In genomic region chr18:13435596-13436333, GRCh38 we compare ENCODE assay signal across 11 cellular contexts.
A peak's percentile ranks its signal among the peaks of the same experiment; 100 is the strongest.
DNase-seq lines count a peak whose midpoint lies in the region; ATAC-seq and TF ChIP-seq lines count a peak whose summit lies in the region.
"Had no signal": no experiment of that assay in that cellular context is flagged by ENCODE, and none has a peak within 500 bp of the region (broad histone marks: within the 10 kb centered on the region; RNA-seq: fewer than 3 reads in every experiment).

No MANE protein-coding gene starts in this region.

- H3K27me3 Mint-ChIP-seq in CD4-positive, alpha-beta T cell = no peaks in the 10 kb centered on the region

- peak; percentile 15 for ATAC-seq in CD4-positive, alpha-beta T cell (ENCODE audit: poor library complexity)
- ATAC-seq in omental fat pad (ENCODE audit: low FRiP score) (peak; percentile 42), HG02870 (IDR thresholded peaks at IDR 0.05; ENCODE audit: unreplicated experiment) (no peak), HG03520 (IDR thresholded peaks at IDR 0.05; ENCODE audit: unreplicated experiment) (no peak), HG03045 (IDR thresholded peaks at IDR 0.05; ENCODE audit: unreplicated experiment) (no peak)

- no peaks in the 10 kb centered on the region for H3K27me3 ChIP-seq in CD4-positive, alpha-beta T cell (ENCODE audit: control insufficient read depth, insufficient read depth, low read length)
- no peaks in the 10 kb centered on the region for H3K27me3 ChIP-seq in brain microvascular endothelial cell (replicated peaks)

- H3K9me3 Mint-ChIP-seq in CD4-positive, alpha-beta T cell = no peaks in the 10 kb centered on the region

- H3K4me3 ChIP-seq in brain microvascular endothelial cell (ENCODE audit: low read depth, low read length) = no peak overlapping the region

- in situ Hi-C loops in brain microvascular endothelial cell (cut with HindIII; ENCODE audit: low pct_ligation_motif_present, low sequenced_read_pairs) = no loop called here

- intact Hi-C loops in CD4-positive, alpha-beta T cell (cut with DNase I, micrococcal nuclease) = loop anchor here in 1 of 2 experiments (5.0 to 10.0 kb wide), 4 partner anchors 53 to 301 kb away; partner anchors contain the start of gene LDLRAD4

- no peak for TF ChIP-seq CTCF in CD4-positive, alpha-beta T cell (IDR thresholded peaks at IDR 0.05)
- TF ChIP-seq CTCF in brain microvascular endothelial cell (IDR thresholded peaks at IDR 0.05; ENCODE audit: low read depth, low read length, missing control alignments) (no peak), omental fat pad (IDR thresholded peaks at IDR 0.05) (no peak)

- no peaks in the 10 kb centered on the region for H3K36me3 Mint-ChIP-seq in CD4-positive, alpha-beta T cell (ENCODE audit: low read depth)

- H3K4me3 Mint-ChIP-seq in CD4-positive, alpha-beta T cell = peak overlapping the region; percentile 46

- DNase-seq in CD4-positive, alpha-beta T cell = no peak
- DNase-seq in M059J (ENCODE audit: low read depth) (peak; percentile 94), brain microvascular endothelial cell (peak; percentile 83), omental fat pad (ENCODE audit: low spot score) (no peak), NCI-H2196 (lab: John Stamatoyannopoulos, UW; ENCODE audit: unreplicated experiment) (no peak)
- DNase-seq: activated CD4-positive, CD25-positive, alpha-beta regulatory T cell treated with anti-CD3 and anti-CD28 coated beads, Interleukin-2, amount 50 U/mL, for 72 hours; NCI-H526 treated with DMSO at 0.1 percent for 48 hours; stimulated activated CD4-positive, alpha-beta T cell treated with anti-CD3 and anti-CD28 coated beads, Interleukin-2, amount 100 ng/mL, for 48 hours had no signal

- no peaks in the 10 kb centered on the region for H3K9me3 ChIP-seq in CD4-positive, alpha-beta T cell (ENCODE audit: control insufficient read depth, low read length)

- peaks cover 61% of the 10 kb centered on the region for H3K4me1 Mint-ChIP-seq in CD4-positive, alpha-beta T cell (ENCODE audit: low read depth)

- CTCF ChIA-PET in CD4-positive, alpha-beta T cell (lab: Charles Lee) = interaction anchor here (0.6 to 1.9 kb wide), 4 partner anchors 16 to 220 kb away, joined by 3 to 4 read pairs (median 3); no protein-coding TSS in a partner anchor

- no peak overlapping the region for H3K27ac ChIP-seq in CD4-positive, alpha-beta T cell (ENCODE audit: low read depth, low read length)
- peak overlapping the region; percentile 71 for H3K27ac ChIP-seq in brain microvascular endothelial cell

- H3K27ac Mint-ChIP-seq in CD4-positive, alpha-beta T cell = peak overlapping the region; percentile 88

- POLR2A ChIA-PET in CD4-positive, alpha-beta T cell (lab: Charles Lee) = interaction anchor here (0.7 to 1.9 kb wide), 5 partner anchors 9 to 176 kb away, joined by 3 to 10 read pairs (median 4); no protein-coding TSS in a partner anchor

- H3K36me3 ChIP-seq in brain microvascular endothelial cell (replicated peaks) = no peaks in the 10 kb centered on the region

Comparison
In these comparisons a context has a peak if more than half of its experiments do, and no peak if none do; other contexts are left out.
1. ATAC-seq: peak in CD4-positive, alpha-beta T cell (single experiment) and omental fat pad (single experiment); none in HG02870 (single experiment), HG03520 (single experiment) and HG03045 (single experiment).
2. DNase-seq: peak in M059J (single experiment) and brain microvascular endothelial cell (single experiment); none in CD4-positive, alpha-beta T cell (0 of 10), omental fat pad (single experiment) and NCI-H2196 (single experiment).